In genomic region chr5:66151030-66151429, GRCh38 we compare ENCODE assay signal across 23 cellular contexts.
DNase-seq lines count a peak whose midpoint lies in the region; ATAC-seq and TF ChIP-seq lines count a peak whose summit lies in the region.
"Had no signal": no experiment of that assay in that cellular context is flagged by ENCODE, and none has a peak within 500 bp of the region (broad histone marks: within the 10 kb centered on the region; RNA-seq: fewer than 3 reads in every experiment).

No MANE protein-coding gene starts in this region.

- no peak overlapping the region for H2AFZ ChIP-seq in DND-41 (ENCODE audit: low read depth, low read length)

- no peak overlapping the region for H3K4me3 Mint-ChIP-seq in T-helper 2 cell treated with Interferon-gamma antibody and Interleukin-4, amounts not matched to agents 5 μg/mL and 100 μg/mL, for 36 hours
- H3K4me3 Mint-ChIP-seq: activated naive CD4-positive, alpha-beta T cell treated with anti-CD3 and anti-CD28 coated beads for 36 hours; brain; stimulated activated naive B cell treated with anti-CD40 and anti-IgM and Interleukin-4, amounts not matched to agents 10 μg/mL and 1 μg/mL and 100 μg/mL, for 72 hours had no signal

- peaks cover 36% of the 10 kb centered on the region for H3K36me3 ChIP-seq in DND-41 (ENCODE audit: insufficient read depth, low read length)
- H3K36me3 ChIP-seq: tibial nerve had no signal

- peak overlapping the region; percentile 41; the same call in 1 of the 2 replicates for H3K4me2 ChIP-seq in DND-41 (ENCODE audit: insufficient read depth, low read length)

- H3K79me2 ChIP-seq in DND-41 (ENCODE audit: insufficient read depth, low read length) = peaks cover 99% of the 10 kb centered on the region

- no peaks in the 10 kb centered on the region for H3K9me3 ChIP-seq in DND-41 (ENCODE audit: insufficient read depth, low read length, severe bottlenecking)
- H3K9me3 ChIP-seq: esophagus muscularis mucosa, gastroesophageal sphincter, tibial nerve had no signal

- no peak for TF ChIP-seq CTCF in DND-41 (IDR thresholded peaks at IDR 0.05; ENCODE audit: borderline replicate concordance, extremely low read depth, low read length, poor library complexity, severe bottlenecking)

- H3K4me3 ChIP-seq in DND-41 (ENCODE audit: low read depth in 1 of 2, low read length in 2 of 2) = no peak overlapping the region
- H3K4me3 ChIP-seq: esophagus muscularis mucosa, gastroesophageal sphincter, K562, tibial nerve had no signal

- peaks cover 38% of the 10 kb centered on the region for H3K4me1 ChIP-seq in DND-41 (ENCODE audit: insufficient read depth, low read length)

- no peaks in the 10 kb centered on the region for H3K27me3 Mint-ChIP-seq in T-helper 2 cell treated with Interferon-gamma antibody and Interleukin-4, amounts not matched to agents 5 μg/mL and 100 μg/mL, for 36 hours (ENCODE audit: low read depth)
- H3K27me3 Mint-ChIP-seq: stimulated activated naive B cell treated with anti-CD40 and anti-IgM and Interleukin-4, amounts not matched to agents 10 μg/mL and 1 μg/mL and 100 μg/mL, for 72 hours had no signal

- H3K27ac ChIP-seq in DND-41 (ENCODE audit: low read length) = 0 out of 2 replicates have a peak overlapping the region, but pooled peaks have one; percentile 22
- H3K27ac ChIP-seq: 22Rv1, esophagus muscularis mucosa, gastroesophageal sphincter, tibial nerve had no signal

- H3K9ac ChIP-seq in DND-41 (ENCODE audit: low read depth, low read length) = no peak overlapping the region

- no peak for ATAC-seq in DND-41 (ENCODE audit: insufficient read depth, low read depth)
- ATAC-seq: gastroesophageal sphincter; K562; stimulated activated naive B cell treated with anti-CD40 and anti-IgM and Interleukin-4, amounts not matched to agents 10 μg/mL and 1 μg/mL and 100 μg/mL, for 72 hours had no signal

- H3K36me3 Mint-ChIP-seq in T-helper 2 cell treated with Interferon-gamma antibody and Interleukin-4, amounts not matched to agents 5 μg/mL and 100 μg/mL, for 36 hours (ENCODE audit: low read depth) = peaks cover 24% of the 10 kb centered on the region

- H4K20me1 ChIP-seq in DND-41 (ENCODE audit: insufficient read depth, low read length) = peaks cover 43% of the 10 kb centered on the region

- peak; percentile 28 for DNase-seq in T-helper 2 cell treated with Interferon-gamma antibody and Interleukin-4, amounts not matched to agents 5 μg/mL and 100 μg/mL, for 36 hours (ENCODE audit: low spot score)
- DNase-seq in T-helper 2 cell = no peak
- DNase-seq in DND-41 = no peak
- peak; percentile 43 to 49 for DNase-seq in activated T-cell treated with anti-CD3 and anti-CD28 coated beads, Interleukin-2, amount 50 U/mL, for 48 hours
- DNase-seq in stimulated activated CD4-positive, alpha-beta T cell treated with anti-CD3 and anti-CD28 coated beads, Interleukin-15, amount 100 ng/mL, for 48 hours (ENCODE audit: low read depth in 2 of 2) = peak; percentile 17 to 30
- no peak for DNase-seq in pons (ENCODE audit: low spot score)
- no peak for DNase-seq in AG20443 (ENCODE audit: low spot score)
- DNase-seq in COLO668 (lab: John Stamatoyannopoulos, UW; ENCODE audit: unreplicated experiment) = no peak
- DNase-seq: activated naive CD4-positive, alpha-beta T cell treated with anti-CD3 and anti-CD28 coated beads for 36 hours; AML-193; COR-L47; effector memory CD4-positive, alpha-beta T cell; NCI-H187; NCI-H748 treated with DMSO at 0.1 percent for 48 hours; retina; Right ventricle myocardium superior; stimulated activated naive B cell treated with anti-CD40 and anti-IgM and Interleukin-4, amounts not matched to agents 10 μg/mL and 1 μg/mL and 100 μg/mL, for 72 hours had no signal

- no peaks in the 10 kb centered on the region for H3K27me3 ChIP-seq in DND-41 (ENCODE audit: insufficient read depth, low read length, poor library complexity)
- H3K27me3 ChIP-seq: esophagus muscularis mucosa, gastroesophageal sphincter, tibial nerve had no signal

- H3K4me1 Mint-ChIP-seq in T-helper 2 cell treated with Interferon-gamma antibody and Interleukin-4, amounts not matched to agents 5 μg/mL and 100 μg/mL, for 36 hours (ENCODE audit: low read depth) = peaks cover 32% of the 10 kb centered on the region

- H3K27ac Mint-ChIP-seq in T-helper 2 cell treated with Interferon-gamma antibody and Interleukin-4, amounts not matched to agents 5 μg/mL and 100 μg/mL, for 36 hours = no peak overlapping the region
- H3K27ac Mint-ChIP-seq: activated naive CD4-positive, alpha-beta T cell treated with anti-CD3 and anti-CD28 coated beads for 36 hours; brain; stimulated activated naive B cell treated with anti-CD40 and anti-IgM and Interleukin-4, amounts not matched to agents 10 μg/mL and 1 μg/mL and 100 μg/mL, for 72 hours had no signal

- no peaks in the 10 kb centered on the region for H3K9me3 Mint-ChIP-seq in T-helper 2 cell treated with Interferon-gamma antibody and Interleukin-4, amounts not matched to agents 5 μg/mL and 100 μg/mL, for 36 hours
- H3K9me3 Mint-ChIP-seq: activated naive CD4-positive, alpha-beta T cell treated with anti-CD3 and anti-CD28 coated beads for 36 hours had no signal

Comparison
In these comparisons a context has a peak if more than half of its experiments do, and no peak if none do; other contexts are left out.
1. DNase-seq: peak in T-helper 2 cell treated with Interferon-gamma antibody and Interleukin-4, amounts not matched to agents 5 μg/mL and 100 μg/mL, for 36 hours (single experiment), activated T-cell treated with anti-CD3 and anti-CD28 coated beads, Interleukin-2, amount 50 U/mL, for 48 hours (2 of 2) and stimulated activated CD4-positive, alpha-beta T cell treated with anti-CD3 and anti-CD28 coated beads, Interleukin-15, amount 100 ng/mL, for 48 hours (2 of 2); none in T-helper 2 cell (0 of 5), DND-41 (single experiment), pons (single experiment), AG20443 (single experiment) and COLO668 (single experiment).